In the genomic region with DNA sequence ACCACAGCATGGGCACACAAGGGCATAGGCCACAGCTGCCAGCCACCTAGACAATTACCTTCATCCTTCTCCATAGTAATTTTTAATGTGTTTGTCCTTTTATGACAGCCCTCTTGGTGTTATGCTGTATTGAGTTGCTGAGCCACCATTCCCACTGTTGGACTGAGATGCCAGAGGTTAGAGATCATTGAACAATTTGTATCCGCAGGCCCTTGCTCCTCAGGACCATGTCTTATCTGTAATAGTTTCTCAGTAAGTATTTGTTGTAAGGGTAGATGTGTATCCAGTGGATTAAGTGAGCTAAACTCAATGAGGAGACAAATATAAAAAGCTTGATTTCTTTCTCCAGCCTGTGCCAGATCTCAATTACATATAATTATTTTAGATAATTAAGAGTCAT, we compare ENCODE assay signal across 16 cellular contexts.
"Had no signal": no experiment of that assay in that cellular context is flagged by ENCODE, and none has a peak within 500 bp of the region (broad histone marks: within the 10 kb centered on the region; RNA-seq: fewer than 3 reads in every experiment).

No MANE protein-coding gene starts in this region.

- H3K27ac ChIP-seq: dorsolateral prefrontal cortex, parathyroid adenoma, testis, upper lobe of left lung, WERI-Rb-1 had no signal

- FAIRE-seq: colon had no signal

- H3K4me2 ChIP-seq: smooth muscle cell had no signal

- H3K9ac ChIP-seq: parathyroid adenoma had no signal

- H3K79me2 ChIP-seq: hepatocyte, parathyroid adenoma had no signal

- DNase-seq: activated CD8-positive, alpha-beta memory T cell treated with anti-CD3 and anti-CD28 coated beads for 24 hours; activated CD8-positive, alpha-beta memory T cell treated with anti-CD3 and anti-CD28 coated beads, Interleukin-2, amount 50 U/mL, for 48 hours; activated naive CD4-positive, alpha-beta T cell treated with anti-CD3 and anti-CD28 coated beads for 36 hours; central memory CD4-positive, alpha-beta T cell; dorsolateral prefrontal cortex; foreskin fibroblast; mesenchymal stem cell; stimulated activated CD4-positive, alpha-beta T cell treated with anti-CD3 and anti-CD28 coated beads, Interleukin-4, amount 100 ng/mL, for 1 hour; testis; WERI-Rb-1 had no signal

- ATAC-seq: sciatic nerve had no signal

- H3K36me3 ChIP-seq: upper lobe of left lung, WERI-Rb-1 had no signal

- H2AFZ ChIP-seq: hepatocyte, parathyroid adenoma had no signal

- H3K4me3 ChIP-seq: dorsolateral prefrontal cortex, hepatocyte, smooth muscle cell, testis, upper lobe of left lung had no signal

- H3K4me1 ChIP-seq: upper lobe of left lung had no signal

- H3K9me3 ChIP-seq: testis, upper lobe of left lung had no signal

- H3K27me3 ChIP-seq: hepatocyte, testis, upper lobe of left lung had no signal
